ENCODE assay signal across 1 cellular context in genomic region chr11:86116386-86116726, GRCh38.
TF ChIP-seq lines count a peak whose summit lies in the region.

No MANE protein-coding gene starts in this region.

TF ChIP-seq in SK-N-SH, 30 proteins besides CTCF, POLR2A, EP300 and RAD21 (continued from another document):
- TF ChIP-seq, protein P1, sequence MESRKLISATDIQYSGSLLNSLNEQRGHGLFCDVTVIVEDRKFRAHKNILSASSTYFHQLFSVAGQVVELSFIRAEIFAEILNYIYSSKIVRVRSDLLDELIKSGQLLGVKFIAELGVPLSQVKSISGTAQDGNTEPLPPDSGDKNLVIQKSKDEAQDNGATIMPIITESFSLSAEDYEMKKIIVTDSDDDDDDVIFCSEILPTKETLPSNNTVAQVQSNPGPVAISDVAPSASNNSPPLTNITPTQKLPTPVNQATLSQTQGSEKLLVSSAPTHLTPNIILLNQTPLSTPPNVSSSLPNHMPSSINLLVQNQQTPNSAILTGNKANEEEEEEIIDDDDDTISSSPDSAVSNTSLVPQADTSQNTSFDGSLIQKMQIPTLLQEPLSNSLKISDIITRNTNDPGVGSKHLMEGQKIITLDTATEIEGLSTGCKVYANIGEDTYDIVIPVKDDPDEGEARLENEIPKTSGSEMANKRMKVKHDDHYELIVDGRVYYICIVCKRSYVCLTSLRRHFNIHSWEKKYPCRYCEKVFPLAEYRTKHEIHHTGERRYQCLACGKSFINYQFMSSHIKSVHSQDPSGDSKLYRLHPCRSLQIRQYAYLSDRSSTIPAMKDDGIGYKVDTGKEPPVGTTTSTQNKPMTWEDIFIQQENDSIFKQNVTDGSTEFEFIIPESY (IDR thresholded peaks at IDR 0.05; ENCODE audit: borderline replicate concordance, low read depth): 0 out of 2 replicates have a peak, but pooled peaks have one; percentile 33
- TF ChIP-seq TEAD4 (IDR thresholded peaks at IDR 0.05; ENCODE audit: borderline replicate concordance, insufficient read depth): peak; percentile 73; the same call in 1 of the 2 replicates
- peak; percentile 44; the same call in 1 of the 2 replicates for TF ChIP-seq FOXM1 (IDR thresholded peaks at IDR 0.05; ENCODE audit: low read depth)
- TF ChIP-seq, protein P2, sequence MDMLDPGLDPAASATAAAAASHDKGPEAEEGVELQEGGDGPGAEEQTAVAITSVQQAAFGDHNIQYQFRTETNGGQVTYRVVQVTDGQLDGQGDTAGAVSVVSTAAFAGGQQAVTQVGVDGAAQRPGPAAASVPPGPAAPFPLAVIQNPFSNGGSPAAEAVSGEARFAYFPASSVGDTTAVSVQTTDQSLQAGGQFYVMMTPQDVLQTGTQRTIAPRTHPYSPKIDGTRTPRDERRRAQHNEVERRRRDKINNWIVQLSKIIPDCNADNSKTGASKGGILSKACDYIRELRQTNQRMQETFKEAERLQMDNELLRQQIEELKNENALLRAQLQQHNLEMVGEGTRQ (IDR thresholded peaks at IDR 0.05; ENCODE audit: borderline replicate concordance, low read depth, low read length): no peak
- peak; percentile 61; the same call in 1 of the 2 replicates for TF ChIP-seq RXRA (IDR thresholded peaks at IDR 0.05; ENCODE audit: borderline replicate concordance, low read depth)
- peak; percentile 89 for TF ChIP-seq FOSL2 (IDR thresholded peaks at IDR 0.05; ENCODE audit: borderline replicate concordance, low read depth)
- peak; percentile 83; the same call in 1 of the 2 replicates for TF ChIP-seq POLR2AphosphoS5 (IDR thresholded peaks at IDR 0.05; ENCODE audit: low read depth, low read length)
- TF ChIP-seq NRF1 (IDR thresholded peaks at IDR 0.05; ENCODE audit: low read depth, low read length): no peak
